8 cellular contexts compared by ENCODE assay signal in the genomic region with DNA sequence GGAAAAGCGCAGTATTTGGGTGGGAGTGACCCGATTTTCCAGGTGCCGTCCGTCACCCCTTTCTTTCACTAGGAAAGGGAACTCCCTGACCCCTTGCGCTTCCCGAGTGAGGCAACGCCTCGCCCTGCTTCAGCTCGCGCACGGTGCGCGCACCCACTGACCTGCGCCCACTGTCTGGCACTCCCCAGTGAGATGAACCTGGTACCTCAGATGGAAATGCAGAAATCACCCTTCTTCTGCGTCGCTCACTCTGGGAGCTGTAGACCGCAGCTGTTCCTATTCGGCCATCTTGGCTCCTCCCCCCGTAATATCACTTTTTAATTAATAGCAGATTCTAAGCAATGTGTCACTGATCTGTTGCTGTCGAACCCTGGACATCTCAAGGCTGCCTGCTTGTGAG.
DNase-seq lines count a peak whose midpoint lies in the region; FAIRE-seq and TF ChIP-seq lines count a peak whose summit lies in the region.
"Not testable (repeated sequence)": the region's sequence is repeated elsewhere in the genome, so short reads cannot be mapped to it uniquely, and the experiment has no call there.

No MANE protein-coding gene starts in this region.

- peak overlapping the region; percentile 44; the same call in 1 of the 2 replicates for H3K9ac ChIP-seq in ES-I3 (ENCODE audit: low read depth, low read length)
- H3K9ac ChIP-seq in H9 (ENCODE audit: extremely low read depth, insufficient read length, low read length); astrocyte (ENCODE audit: low read length); iPS-18a (ENCODE audit: low read length); neuronal stem cell (ENCODE audit: low read depth, low read length, poor library complexity): not testable (repeated sequence)

- H2BK120ac ChIP-seq in H9 (ENCODE audit: low read depth, low read length, poor library complexity, severe bottlenecking); neuronal stem cell (ENCODE audit: low read depth, low read length): not testable (repeated sequence)

- FAIRE-seq in astrocyte (lab: Jason Lieb, UNC), result not testable (repeated sequence)

- H3K23me2 ChIP-seq in H9 (ENCODE audit: insufficient read length, low read depth, low read length, poor library complexity, severe bottlenecking), result not testable (repeated sequence)

- not testable (repeated sequence) for H2BK5ac ChIP-seq in H9 (ENCODE audit: insufficient read length, low read length); neuronal stem cell (ENCODE audit: low read length)

- not testable (repeated sequence) for H2BK20ac ChIP-seq in H9 (ENCODE audit: low read depth, low read length, poor library complexity, severe bottlenecking)

- H3K4ac ChIP-seq in H9 (ENCODE audit: low read depth, low read length); neuronal stem cell (ENCODE audit: low read length): not testable (repeated sequence)

- H3K27ac ChIP-seq in H9 (ENCODE audit: insufficient read length, low read depth, low read length); astrocyte (ENCODE audit: low read depth, low read length); iPS-18a (ENCODE audit: low read length); neuronal stem cell (replicated peaks; ENCODE audit: low read length): not testable (repeated sequence)

- not testable (repeated sequence) for H2BK12ac ChIP-seq in H9 (ENCODE audit: insufficient read length, low read depth, low read length); neuronal stem cell (ENCODE audit: low read length)

- not testable (repeated sequence) for H3K4me3 ChIP-seq in astrocyte (ENCODE audit: insufficient read depth, low read depth, low read length); neuronal stem cell (ENCODE audit: low read length in 2 of 2)
- H3K4me3 ChIP-seq in iPS-18a (ENCODE audit: low read length), result peak overlapping the region; percentile 2

- not testable (repeated sequence) for H4K91ac ChIP-seq in H9 (ENCODE audit: insufficient read length, low read depth, low read length); neuronal stem cell (ENCODE audit: low read depth, low read length, poor library complexity)

- not testable (repeated sequence) for H3K27me3 ChIP-seq in H9 (ENCODE audit: insufficient read depth, low read length); astrocyte (ENCODE audit: insufficient read depth, low read length); iPS-18a (ENCODE audit: control insufficient read depth, insufficient read depth, low read length); neuronal stem cell (ENCODE audit: control insufficient read depth in 3 of 3, insufficient read depth in 3 of 3, low read depth in 1 of 3, low read length in 3 of 3)

- H3K23ac ChIP-seq in H9 (ENCODE audit: insufficient read length, low read depth, low read length); neuronal stem cell (ENCODE audit: low read depth, low read length, poor library complexity): not testable (repeated sequence)

- H2AFZ ChIP-seq in H9 (ENCODE audit: low read length); astrocyte (ENCODE audit: low read depth, low read length); neuronal stem cell (ENCODE audit: low read length): not testable (repeated sequence)

- not testable (repeated sequence) for H3K9me3 ChIP-seq in ES-I3 (ENCODE audit: control insufficient read depth, insufficient read depth, low read length); H9 (ENCODE audit: control insufficient read depth, low read depth, low read length); astrocyte (ENCODE audit: insufficient read depth, low read depth, low read length); iPS-18a (ENCODE audit: control insufficient read depth, low read depth, low read length); neuronal stem cell (replicated peaks in 1 of 2; ENCODE audit: control insufficient read depth in 2 of 2, insufficient read depth in 1 of 2, low read depth in 1 of 2, low read length in 2 of 2)

- WGBS in H9 (ENCODE audit: extremely low coverage, insufficient read length, low lambda C conversion rate), result no CpG with 5 or more reads among the region's 20 CpGs
- no CpG with 5 or more reads among the region's 20 CpGs for WGBS in neuronal stem cell (ENCODE audit: extremely low coverage in 2 of 2, insufficient read length in 2 of 2, insufficient replicate concordance in 1 of 2), 2 donors

- H2BK15ac ChIP-seq in H9 (ENCODE audit: low read depth, low read length); neuronal stem cell (ENCODE audit: low read length): not testable (repeated sequence)

- H2AK5ac ChIP-seq in H9 (ENCODE audit: insufficient read length, low read length); neuronal stem cell (ENCODE audit: low read depth, low read length): not testable (repeated sequence)

- H3K4me3 Mint-ChIP-seq in H9 (peak overlapping the region; percentile 66 to 80), nephron progenitor cell (peak overlapping the region; percentile 53), progenitor cell of endocrine pancreas (ENCODE audit: low read depth) (peak overlapping the region; percentile 49)
- not testable (repeated sequence) for H3K4me3 Mint-ChIP-seq in astrocyte (ENCODE audit: unreplicated experiment)

- not testable (repeated sequence) for H3K56ac ChIP-seq in H9 (ENCODE audit: insufficient read length, low read depth, low read length)

- H3K4me1 Mint-ChIP-seq in H9 (peaks cover 22 to 30% of the 10 kb centered on the region in 2 experiments), astrocyte (ENCODE audit: low read depth, unreplicated experiment) (peaks cover 11% of the 10 kb centered on the region), nephron progenitor cell (peaks cover 30% of the 10 kb centered on the region), progenitor cell of endocrine pancreas (ENCODE audit: low read depth) (peaks cover 12% of the 10 kb centered on the region)

- not testable (repeated sequence) for H4K5ac ChIP-seq in H9 (ENCODE audit: insufficient read length, low read depth, low read length)

- H3K4me1 ChIP-seq in ES-I3 (ENCODE audit: insufficient read depth, low read length); H9 (ENCODE audit: insufficient read depth, low read length); astrocyte (ENCODE audit: insufficient read depth, low read length); neuronal stem cell (ENCODE audit: control insufficient read depth in 2 of 2, insufficient read depth in 1 of 2, low read depth in 1 of 2, low read length in 2 of 2): not testable (repeated sequence)
- H3K4me1 ChIP-seq in iPS-18a (ENCODE audit: control insufficient read depth, low read depth, low read length), result peaks cover 10% of the 10 kb centered on the region

- not testable (repeated sequence) for H3K79me2 ChIP-seq in H9 (ENCODE audit: insufficient read depth, low read length); astrocyte (ENCODE audit: insufficient read depth, low read length)

- H3K27ac Mint-ChIP-seq in H9, result peak overlapping the region; percentile 53 to 97 (median 97); a peak in 5 of 7 replicates
- peak overlapping the region; percentile 43 for H3K27ac Mint-ChIP-seq in astrocyte (ENCODE audit: unreplicated experiment)
- H3K27ac Mint-ChIP-seq in nephron progenitor cell, result peak overlapping the region; percentile 82
- not testable (repeated sequence) for H3K27ac Mint-ChIP-seq in progenitor cell of endocrine pancreas

- not testable (repeated sequence) for H3K4me2 ChIP-seq in H9 (ENCODE audit: insufficient read depth, insufficient read length, low read length); astrocyte (ENCODE audit: low read length); neuronal stem cell (ENCODE audit: insufficient read depth, low read length, poor library complexity, severe bottlenecking)

- not testable (repeated sequence) for H4K20me1 ChIP-seq in H9 (ENCODE audit: control insufficient read depth, insufficient read depth, insufficient read length); astrocyte (ENCODE audit: insufficient read depth, low read length)

- H3T11ph ChIP-seq in H9 (ENCODE audit: low read length), result not testable (repeated sequence)

- not testable (repeated sequence) for H3K36me3 Mint-ChIP-seq in H9 (ENCODE audit: insufficient read depth in 1 of 3, low read depth in 3 of 3); astrocyte (ENCODE audit: low read depth, unreplicated experiment); nephron progenitor cell (ENCODE audit: low read depth); progenitor cell of endocrine pancreas (ENCODE audit: insufficient read depth)

- H4K8ac ChIP-seq in H9 (replicated peaks; ENCODE audit: insufficient read length, low read depth, low read length); neuronal stem cell (ENCODE audit: low read depth, low read length): not testable (repeated sequence)

- not testable (repeated sequence) for H3K14ac ChIP-seq in H9 (ENCODE audit: insufficient read depth, low read length)
- H3K14ac ChIP-seq in neuronal stem cell (ENCODE audit: low read length), result peak overlapping the region; percentile 56

- not testable (repeated sequence) for H3K9me3 Mint-ChIP-seq in H9; astrocyte (ENCODE audit: unreplicated experiment); progenitor cell of endocrine pancreas (ENCODE audit: low read depth)
- peaks cover 13% of the 10 kb centered on the region for H3K9me3 Mint-ChIP-seq in nephron progenitor cell

- not testable (repeated sequence) for H3K18ac ChIP-seq in H9 (ENCODE audit: insufficient read length, low read depth, low read length); neuronal stem cell (ENCODE audit: low read length)

- not testable (repeated sequence) for TF ChIP-seq CTCF in H9 (conservative IDR thresholded peaks at IDR 0.05); astrocyte (IDR thresholded peaks at IDR 0.05; ENCODE audit: insufficient read depth, low read depth, low read length); nephron progenitor cell (IDR thresholded peaks at IDR 0.05); progenitor cell of endocrine pancreas (IDR thresholded peaks at IDR 0.05; ENCODE audit: unreplicated experiment)

- not testable (repeated sequence) for H3K36me3 ChIP-seq in ES-I3 (ENCODE audit: insufficient read depth, low read length); astrocyte (ENCODE audit: insufficient read depth, low read length); iPS-18a (ENCODE audit: control insufficient read depth, low read depth, low read length); neuronal stem cell (replicated peaks in 1 of 2; ENCODE audit: control insufficient read depth in 2 of 2, insufficient read depth in 2 of 2, low read length in 2 of 2)

- not testable (repeated sequence) for DNase-seq in H9; astrocyte (ENCODE audit: low read depth); nephron progenitor cell; neuronal stem cell (ENCODE audit: low spot score); progenitor cell of endocrine pancreas (ENCODE audit: low spot score, unreplicated experiment)
- peak; percentile 18 for DNase-seq in NCI-H748 (lab: John Stamatoyannopoulos, UW; ENCODE audit: unreplicated experiment)

- not testable (repeated sequence) for H3K27me3 Mint-ChIP-seq in H9 (ENCODE audit: low read depth); astrocyte (ENCODE audit: low read depth, unreplicated experiment); nephron progenitor cell (ENCODE audit: low read depth, poor library complexity); progenitor cell of endocrine pancreas

- not testable (repeated sequence) for H3K79me1 ChIP-seq in H9 (ENCODE audit: insufficient read depth, low read depth, low read length, poor library complexity, severe bottlenecking); neuronal stem cell (ENCODE audit: low read depth, low read length)
